Comparison of ENCODE assay signal across 26 cellular contexts in the genomic region with DNA sequence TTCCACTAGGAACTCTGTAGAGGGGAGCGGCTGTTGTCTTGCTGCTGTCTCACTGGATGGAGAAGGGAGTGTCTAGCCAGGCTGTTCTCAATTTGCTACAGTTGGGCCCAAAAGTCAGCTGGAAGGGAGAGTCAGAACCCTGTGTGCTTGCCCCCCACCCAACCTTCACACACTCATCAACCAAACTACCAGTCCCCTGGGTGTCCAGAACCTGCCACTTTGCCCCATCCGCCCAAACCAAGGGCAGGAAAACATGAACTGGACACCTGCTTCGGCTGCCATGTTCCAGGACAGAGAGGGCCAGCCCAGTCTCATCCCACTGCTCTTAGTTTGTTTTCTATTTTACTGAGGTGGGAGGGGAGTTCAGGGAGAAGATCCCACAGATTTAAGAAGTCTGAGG.
"Had no signal": no experiment of that assay in that cellular context is flagged by ENCODE, and none has a peak within 500 bp of the region (broad histone marks: within the 10 kb centered on the region; RNA-seq: fewer than 3 reads in every experiment).

No MANE protein-coding gene starts in this region.

- H3K4me3 ChIP-seq: colonic mucosa, esophagus squamous epithelium, gastrocnemius medialis, heart left ventricle, hepatocyte, lower lobe of right lung had no signal

- ATAC-seq: effector memory CD8-positive, alpha-beta T cell; esophagus mucosa; gastrocnemius medialis; heart left ventricle; left colon; left lobe of liver; left ventricle myocardium superior; lower lobe of right lung had no signal

- H3K9me3 ChIP-seq: colonic mucosa, esophagus squamous epithelium, gastrocnemius medialis, heart left ventricle, lower lobe of right lung had no signal

- DNase-seq: colonic mucosa; cortex of kidney; effector CD8-positive, alpha-beta T cell; effector memory CD8-positive, alpha-beta T cell; endodermal cell; erythroblast; esophagus squamous epithelium; foreskin fibroblast; foreskin melanocyte; gastrocnemius medialis; glutamatergic neuron; heart left ventricle; hypothalamus; immature natural killer cell; islet precursor cell; kidney; kidney glomerular epithelial cell; left colon; left ventricle myocardium superior; lower lobe of right lung; mesenchymal stem cell; midbrain had no signal

- H3K27ac ChIP-seq: colonic mucosa, epithelial cell of prostate, esophagus squamous epithelium, gastrocnemius medialis, heart left ventricle, hepatocyte, lower lobe of right lung had no signal

- H3K27me3 ChIP-seq: colonic mucosa, esophagus squamous epithelium, gastrocnemius medialis, heart left ventricle, hepatocyte had no signal

- H3K36me3 ChIP-seq: colonic mucosa, esophagus squamous epithelium, gastrocnemius medialis, heart left ventricle, lower lobe of right lung had no signal

- H3K4me1 ChIP-seq: colonic mucosa, esophagus squamous epithelium, gastrocnemius medialis, heart left ventricle, lower lobe of right lung had no signal
